Comparison of ENCODE assay signal across 26 cellular contexts in genomic region chr3:192080336-192080735, GRCh38.
"Had no signal": no experiment of that assay in that cellular context is flagged by ENCODE, and none has a peak within 500 bp of the region (broad histone marks: within the 10 kb centered on the region; RNA-seq: fewer than 3 reads in every experiment).

No MANE protein-coding gene starts in this region.

- H3K4me1 ChIP-seq: breast epithelium, foreskin keratinocyte, prostate gland, sigmoid colon had no signal

- H3K27me3 ChIP-seq: breast epithelium, foreskin keratinocyte, neutrophil, sigmoid colon had no signal

- H3K4me3 ChIP-seq: breast epithelium, left ventricle myocardium inferior, lung, prostate gland, sigmoid colon, smooth muscle cell had no signal

- H3K4me1 Mint-ChIP-seq: activated CD4-positive, alpha-beta T cell treated with anti-CD3 and anti-CD28 coated beads for 36 hours; activated CD8-positive, alpha-beta memory T cell treated with anti-CD3 and anti-CD28 coated beads, Interleukin-2, amount 10 ng/mL, durations not matched to agents 7 days and 5 days; nephron; stimulated activated naive CD8-positive, alpha-beta T cell treated with anti-CD3 and anti-CD28 coated beads, Interleukin-15, amount 100 ng/mL, for 72 hours had no signal

- DNase-seq: activated CD4-positive, alpha-beta T cell treated with anti-CD3 and anti-CD28 coated beads for 36 hours; activated CD4-positive, CD25-positive, alpha-beta regulatory T cell; activated CD8-positive, alpha-beta memory T cell treated with anti-CD3 and anti-CD28 coated beads, Interleukin-2, amount 10 ng/mL, durations not matched to agents 7 days and 5 days; activated CD8-positive, alpha-beta T cell treated with anti-CD3 and anti-CD28 coated beads, Interleukin-2, amount 10 ng/mL, durations not matched to agents 7 days and 5 days; activated naive CD4-positive, alpha-beta T cell; activated T-cell treated with anti-CD3 and anti-CD28 coated beads, Interleukin-2, amount 50 U/mL, for 48 hours; central memory CD4-positive, alpha-beta T cell; foreskin keratinocyte; islet precursor cell; left ventricle myocardium inferior; retina; sigmoid colon; stimulated activated CD4-positive, alpha-beta T cell treated with anti-CD3 and anti-CD28 coated beads, Interleukin-1b, Interleukin-23, amount 100 ng/mL, for 48 hours; stimulated activated CD4-positive, alpha-beta T cell treated with anti-CD3 and anti-CD28 coated beads, Interleukin-4, amount 100 ng/mL, for 4 hours; stimulated activated CD8-positive, alpha-beta memory T cell treated with anti-CD3 and anti-CD28 coated beads, Interleukin-4, amount 100 ng/mL, for 48 hours; stimulated activated naive CD8-positive, alpha-beta T cell treated with anti-CD3 and anti-CD28 coated beads, Interleukin-15, amount 100 ng/mL, for 72 hours; substantia nigra had no signal

- H3K27me3 Mint-ChIP-seq: activated CD4-positive, alpha-beta T cell treated with anti-CD3 and anti-CD28 coated beads for 36 hours; activated CD8-positive, alpha-beta memory T cell treated with anti-CD3 and anti-CD28 coated beads, Interleukin-2, amount 10 ng/mL, durations not matched to agents 7 days and 5 days; stimulated activated memory B cell treated with anti-CD40 and anti-IgM and Interleukin-4, amounts not matched to agents 10 μg/mL and 1 μg/mL and 100 μg/mL, for 72 hours; stimulated activated naive CD8-positive, alpha-beta T cell treated with anti-CD3 and anti-CD28 coated beads, Interleukin-15, amount 100 ng/mL, for 72 hours had no signal

- H3K27ac Mint-ChIP-seq: activated CD4-positive, alpha-beta T cell treated with anti-CD3 and anti-CD28 coated beads for 36 hours; activated CD8-positive, alpha-beta memory T cell treated with anti-CD3 and anti-CD28 coated beads, Interleukin-2, amount 10 ng/mL, durations not matched to agents 7 days and 5 days; activated CD8-positive, alpha-beta T cell treated with anti-CD3 and anti-CD28 coated beads, Interleukin-2, amount 10 ng/mL, durations not matched to agents 7 days and 5 days; activated naive CD4-positive, alpha-beta T cell treated with anti-CD3 and anti-CD28 coated beads, Interleukin-2, amount 50 U/mL, for 72 hours; activated T-helper 2 cell treated with anti-CD3 and anti-CD28 coated beads, Interferon-gamma antibody, Interleukin-2, Interleukin-4, amounts not matched to agents 10 μg/mL and 5 μg/mL and 100 μg/mL, durations not matched to agents 14 hours and 24 hours and 36 hours; nephron; stimulated activated memory B cell treated with anti-CD40 and anti-IgM and Interleukin-4, amounts not matched to agents 10 μg/mL and 1 μg/mL and 100 μg/mL, for 72 hours; stimulated activated naive CD8-positive, alpha-beta T cell treated with anti-CD3 and anti-CD28 coated beads, Interleukin-15, amount 100 ng/mL, for 72 hours had no signal

- H3K27ac ChIP-seq: breast epithelium, foreskin keratinocyte, left ventricle myocardium inferior, neutrophil, prostate gland, sigmoid colon had no signal

- H3K36me3 Mint-ChIP-seq: activated CD8-positive, alpha-beta memory T cell treated with anti-CD3 and anti-CD28 coated beads, Interleukin-2, amount 10 ng/mL, durations not matched to agents 7 days and 5 days; activated naive CD4-positive, alpha-beta T cell treated with anti-CD3 and anti-CD28 coated beads, Interleukin-2, amount 50 U/mL, for 72 hours; stimulated activated memory B cell treated with anti-CD40 and anti-IgM and Interleukin-4, amounts not matched to agents 10 μg/mL and 1 μg/mL and 100 μg/mL, for 72 hours had no signal

- H3K4me2 ChIP-seq: smooth muscle cell had no signal

- H3K4me3 Mint-ChIP-seq: activated CD4-positive, alpha-beta T cell treated with anti-CD3 and anti-CD28 coated beads for 36 hours; activated CD8-positive, alpha-beta memory T cell treated with anti-CD3 and anti-CD28 coated beads, Interleukin-2, amount 10 ng/mL, durations not matched to agents 7 days and 5 days; activated CD8-positive, alpha-beta T cell treated with anti-CD3 and anti-CD28 coated beads, Interleukin-2, amount 10 ng/mL, durations not matched to agents 7 days and 5 days; nephron; stimulated activated memory B cell treated with anti-CD40 and anti-IgM and Interleukin-4, amounts not matched to agents 10 μg/mL and 1 μg/mL and 100 μg/mL, for 72 hours; stimulated activated naive CD8-positive, alpha-beta T cell treated with anti-CD3 and anti-CD28 coated beads, Interleukin-15, amount 100 ng/mL, for 72 hours had no signal

- H3K9me3 ChIP-seq: breast epithelium, left ventricle myocardium inferior, neutrophil, prostate gland, sigmoid colon had no signal

- H3K36me3 ChIP-seq: breast epithelium, left ventricle myocardium inferior, neutrophil, prostate gland, sigmoid colon had no signal

- H3K9me3 Mint-ChIP-seq: activated T-helper 2 cell treated with anti-CD3 and anti-CD28 coated beads, Interferon-gamma antibody, Interleukin-2, Interleukin-4, amounts not matched to agents 10 μg/mL and 5 μg/mL and 100 μg/mL, durations not matched to agents 14 hours and 24 hours and 36 hours; nephron had no signal
